In the genomic region with DNA sequence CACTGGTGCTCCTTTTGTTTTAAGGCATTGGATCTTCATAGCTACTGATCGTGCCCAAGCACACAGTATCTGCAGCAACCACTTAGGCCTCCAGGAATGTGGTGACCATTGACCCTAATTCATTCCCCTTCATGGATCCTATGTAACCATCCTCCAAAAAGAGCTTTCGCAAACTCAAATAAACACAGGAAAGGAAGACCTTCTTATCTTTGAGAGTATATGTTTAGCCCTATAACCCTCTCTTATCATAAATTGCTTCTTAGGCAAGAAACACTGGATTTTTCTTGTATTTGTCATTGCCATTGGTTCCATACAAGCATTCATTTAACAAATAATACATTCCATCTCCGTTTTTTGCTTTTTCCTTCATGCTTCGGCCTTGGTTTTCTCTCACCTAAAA, we compare ENCODE assay signal across 1 cellular context.
A peak's percentile ranks its signal among the peaks of the same experiment; 100 is the strongest.
TF ChIP-seq lines count a peak whose summit lies in the region.

No MANE protein-coding gene starts in this region.

TF ChIP-seq in HepG2, 621 proteins besides CTCF, POLR2A, EP300 and RAD21 (continued from another document and continues in another):
- TF ChIP-seq, protein P1, sequence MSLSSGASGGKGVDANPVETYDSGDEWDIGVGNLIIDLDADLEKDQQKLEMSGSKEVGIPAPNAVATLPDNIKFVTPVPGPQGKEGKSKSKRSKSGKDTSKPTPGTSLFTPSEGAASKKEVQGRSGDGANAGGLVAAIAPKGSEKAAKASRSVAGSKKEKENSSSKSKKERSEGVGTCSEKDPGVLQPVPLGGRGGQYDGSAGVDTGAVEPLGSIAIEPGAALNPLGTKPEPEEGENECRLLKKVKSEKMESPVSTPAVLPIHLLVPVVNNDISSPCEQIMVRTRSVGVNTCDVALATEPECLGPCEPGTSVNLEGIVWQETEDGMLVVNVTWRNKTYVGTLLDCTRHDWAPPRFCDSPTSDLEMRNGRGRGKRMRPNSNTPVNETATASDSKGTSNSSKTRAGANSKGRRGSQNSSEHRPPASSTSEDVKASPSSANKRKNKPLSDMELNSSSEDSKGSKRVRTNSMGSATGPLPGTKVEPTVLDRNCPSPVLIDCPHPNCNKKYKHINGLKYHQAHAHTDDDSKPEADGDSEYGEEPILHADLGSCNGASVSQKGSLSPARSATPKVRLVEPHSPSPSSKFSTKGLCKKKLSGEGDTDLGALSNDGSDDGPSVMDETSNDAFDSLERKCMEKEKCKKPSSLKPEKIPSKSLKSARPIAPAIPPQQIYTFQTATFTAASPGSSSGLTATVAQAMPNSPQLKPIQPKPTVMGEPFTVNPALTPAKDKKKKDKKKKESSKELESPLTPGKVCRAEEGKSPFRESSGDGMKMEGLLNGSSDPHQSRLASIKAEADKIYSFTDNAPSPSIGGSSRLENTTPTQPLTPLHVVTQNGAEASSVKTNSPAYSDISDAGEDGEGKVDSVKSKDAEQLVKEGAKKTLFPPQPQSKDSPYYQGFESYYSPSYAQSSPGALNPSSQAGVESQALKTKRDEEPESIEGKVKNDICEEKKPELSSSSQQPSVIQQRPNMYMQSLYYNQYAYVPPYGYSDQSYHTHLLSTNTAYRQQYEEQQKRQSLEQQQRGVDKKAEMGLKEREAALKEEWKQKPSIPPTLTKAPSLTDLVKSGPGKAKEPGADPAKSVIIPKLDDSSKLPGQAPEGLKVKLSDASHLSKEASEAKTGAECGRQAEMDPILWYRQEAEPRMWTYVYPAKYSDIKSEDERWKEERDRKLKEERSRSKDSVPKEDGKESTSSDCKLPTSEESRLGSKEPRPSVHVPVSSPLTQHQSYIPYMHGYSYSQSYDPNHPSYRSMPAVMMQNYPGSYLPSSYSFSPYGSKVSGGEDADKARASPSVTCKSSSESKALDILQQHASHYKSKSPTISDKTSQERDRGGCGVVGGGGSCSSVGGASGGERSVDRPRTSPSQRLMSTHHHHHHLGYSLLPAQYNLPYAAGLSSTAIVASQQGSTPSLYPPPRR (CRISPR knock-in tag; IDR thresholded peaks at IDR 0.05; ENCODE audit: borderline replicate concordance) = peak; percentile 92
- TF ChIP-seq HDAC6 (IDR thresholded peaks at IDR 0.05; ENCODE audit: low read depth, low read length) (no peak), ZNF577 (CRISPR knock-in tag; IDR thresholded peaks at IDR 0.05; ENCODE audit: borderline replicate concordance, low read depth) (no peak), ISX (CRISPR knock-in tag; conservative IDR thresholded peaks at IDR 0.05) (no peak), TBX3 (IDR thresholded peaks at IDR 0.05; ENCODE audit: borderline replicate concordance) (no peak), ATF1 (CRISPR knock-in tag; IDR thresholded peaks at IDR 0.05) (0 out of 2 replicates have a peak, but pooled peaks have one; percentile 18), ZFP90 (CRISPR knock-in tag; IDR thresholded peaks at IDR 0.05; ENCODE audit: borderline replicate concordance) (no peak), KDM6A (CRISPR knock-in tag; IDR thresholded peaks at IDR 0.05; ENCODE audit: low read depth) (peak; percentile 67; the same call in 1 of the 2 replicates), MTF2 (CRISPR knock-in tag; IDR thresholded peaks at IDR 0.05; ENCODE audit: borderline replicate concordance) (no peak), SKI (IDR thresholded peaks at IDR 0.05; ENCODE audit: partially characterized antibody) (no peak), FOXK1 (CRISPR knock-in tag; IDR thresholded peaks at IDR 0.05; ENCODE audit: borderline replicate concordance, low read depth) (peak; percentile 34; the same call in 1 of the 2 replicates), ELF3 (CRISPR knock-in tag; IDR thresholded peaks at IDR 0.05) (peak; percentile 37; the same call in 1 of the 2 replicates), ZSCAN21 (CRISPR knock-in tag; IDR thresholded peaks at IDR 0.05; ENCODE audit: borderline replicate concordance) (no peak), FOXO1 (CRISPR knock-in tag; IDR thresholded peaks at IDR 0.05) (peak; percentile 54), U2AF1 (optimal IDR thresholded peaks at IDR 0.05; ENCODE audit: low read depth, low read length) (no peak), MYC (CRISPR knock-in tag; IDR thresholded peaks at IDR 0.05; ENCODE audit: borderline replicate concordance) (no peak), CREB1 (IDR thresholded peaks at IDR 0.05) (no peak), CREB1 (CRISPR knock-in tag; IDR thresholded peaks at IDR 0.05) (peak; percentile 46), SIX1 (CRISPR knock-in tag; IDR thresholded peaks at IDR 0.05; ENCODE audit: borderline replicate concordance) (peak; percentile 60; the same call in 1 of the 2 replicates), NR2F6 (IDR thresholded peaks at IDR 0.05) (peak; percentile 94), NR2F6 (CRISPR knock-in tag; IDR thresholded peaks at IDR 0.05) (peak; percentile 91), POGZ (CRISPR knock-in tag; IDR thresholded peaks at IDR 0.05) (0 out of 2 replicates have a peak, but pooled peaks have one; percentile 17), MLLT10 (CRISPR knock-in tag; IDR thresholded peaks at IDR 0.05) (no peak), ZMYM3 (CRISPR knock-in tag; IDR thresholded peaks at IDR 0.05) (no peak), ZSCAN12 (CRISPR knock-in tag; IDR thresholded peaks at IDR 0.05) (no peak), ZFY (CRISPR knock-in tag; IDR thresholded peaks at IDR 0.05) (0 out of 2 replicates have a peak, but pooled peaks have one; percentile 36), ZNF782 (CRISPR knock-in tag; IDR thresholded peaks at IDR 0.05; ENCODE audit: borderline replicate concordance) (no peak), KAT2B (IDR thresholded peaks at IDR 0.05; ENCODE audit: borderline replicate concordance, low read depth, low read length) (no peak)
- TF ChIP-seq, protein P2, sequence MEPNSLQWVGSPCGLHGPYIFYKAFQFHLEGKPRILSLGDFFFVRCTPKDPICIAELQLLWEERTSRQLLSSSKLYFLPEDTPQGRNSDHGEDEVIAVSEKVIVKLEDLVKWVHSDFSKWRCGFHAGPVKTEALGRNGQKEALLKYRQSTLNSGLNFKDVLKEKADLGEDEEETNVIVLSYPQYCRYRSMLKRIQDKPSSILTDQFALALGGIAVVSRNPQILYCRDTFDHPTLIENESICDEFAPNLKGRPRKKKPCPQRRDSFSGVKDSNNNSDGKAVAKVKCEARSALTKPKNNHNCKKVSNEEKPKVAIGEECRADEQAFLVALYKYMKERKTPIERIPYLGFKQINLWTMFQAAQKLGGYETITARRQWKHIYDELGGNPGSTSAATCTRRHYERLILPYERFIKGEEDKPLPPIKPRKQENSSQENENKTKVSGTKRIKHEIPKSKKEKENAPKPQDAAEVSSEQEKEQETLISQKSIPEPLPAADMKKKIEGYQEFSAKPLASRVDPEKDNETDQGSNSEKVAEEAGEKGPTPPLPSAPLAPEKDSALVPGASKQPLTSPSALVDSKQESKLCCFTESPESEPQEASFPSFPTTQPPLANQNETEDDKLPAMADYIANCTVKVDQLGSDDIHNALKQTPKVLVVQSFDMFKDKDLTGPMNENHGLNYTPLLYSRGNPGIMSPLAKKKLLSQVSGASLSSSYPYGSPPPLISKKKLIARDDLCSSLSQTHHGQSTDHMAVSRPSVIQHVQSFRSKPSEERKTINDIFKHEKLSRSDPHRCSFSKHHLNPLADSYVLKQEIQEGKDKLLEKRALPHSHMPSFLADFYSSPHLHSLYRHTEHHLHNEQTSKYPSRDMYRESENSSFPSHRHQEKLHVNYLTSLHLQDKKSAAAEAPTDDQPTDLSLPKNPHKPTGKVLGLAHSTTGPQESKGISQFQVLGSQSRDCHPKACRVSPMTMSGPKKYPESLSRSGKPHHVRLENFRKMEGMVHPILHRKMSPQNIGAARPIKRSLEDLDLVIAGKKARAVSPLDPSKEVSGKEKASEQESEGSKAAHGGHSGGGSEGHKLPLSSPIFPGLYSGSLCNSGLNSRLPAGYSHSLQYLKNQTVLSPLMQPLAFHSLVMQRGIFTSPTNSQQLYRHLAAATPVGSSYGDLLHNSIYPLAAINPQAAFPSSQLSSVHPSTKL (CRISPR knock-in tag; IDR thresholded peaks at IDR 0.05) = peak; percentile 83
- TF ChIP-seq, protein P3, sequence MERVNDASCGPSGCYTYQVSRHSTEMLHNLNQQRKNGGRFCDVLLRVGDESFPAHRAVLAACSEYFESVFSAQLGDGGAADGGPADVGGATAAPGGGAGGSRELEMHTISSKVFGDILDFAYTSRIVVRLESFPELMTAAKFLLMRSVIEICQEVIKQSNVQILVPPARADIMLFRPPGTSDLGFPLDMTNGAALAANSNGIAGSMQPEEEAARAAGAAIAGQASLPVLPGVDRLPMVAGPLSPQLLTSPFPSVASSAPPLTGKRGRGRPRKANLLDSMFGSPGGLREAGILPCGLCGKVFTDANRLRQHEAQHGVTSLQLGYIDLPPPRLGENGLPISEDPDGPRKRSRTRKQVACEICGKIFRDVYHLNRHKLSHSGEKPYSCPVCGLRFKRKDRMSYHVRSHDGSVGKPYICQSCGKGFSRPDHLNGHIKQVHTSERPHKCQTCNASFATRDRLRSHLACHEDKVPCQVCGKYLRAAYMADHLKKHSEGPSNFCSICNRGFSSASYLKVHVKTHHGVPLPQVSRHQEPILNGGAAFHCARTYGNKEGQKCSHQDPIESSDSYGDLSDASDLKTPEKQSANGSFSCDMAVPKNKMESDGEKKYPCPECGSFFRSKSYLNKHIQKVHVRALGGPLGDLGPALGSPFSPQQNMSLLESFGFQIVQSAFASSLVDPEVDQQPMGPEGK (CRISPR knock-in tag; IDR thresholded peaks at IDR 0.05) = peak; percentile 30; the same call in 1 of the 2 replicates
- TF ChIP-seq, protein P4, sequence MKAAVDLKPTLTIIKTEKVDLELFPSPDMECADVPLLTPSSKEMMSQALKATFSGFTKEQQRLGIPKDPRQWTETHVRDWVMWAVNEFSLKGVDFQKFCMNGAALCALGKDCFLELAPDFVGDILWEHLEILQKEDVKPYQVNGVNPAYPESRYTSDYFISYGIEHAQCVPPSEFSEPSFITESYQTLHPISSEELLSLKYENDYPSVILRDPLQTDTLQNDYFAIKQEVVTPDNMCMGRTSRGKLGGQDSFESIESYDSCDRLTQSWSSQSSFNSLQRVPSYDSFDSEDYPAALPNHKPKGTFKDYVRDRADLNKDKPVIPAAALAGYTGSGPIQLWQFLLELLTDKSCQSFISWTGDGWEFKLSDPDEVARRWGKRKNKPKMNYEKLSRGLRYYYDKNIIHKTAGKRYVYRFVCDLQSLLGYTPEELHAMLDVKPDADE (CRISPR knock-in tag; IDR thresholded peaks at IDR 0.05) = no peak
- TF ChIP-seq, protein P5, sequence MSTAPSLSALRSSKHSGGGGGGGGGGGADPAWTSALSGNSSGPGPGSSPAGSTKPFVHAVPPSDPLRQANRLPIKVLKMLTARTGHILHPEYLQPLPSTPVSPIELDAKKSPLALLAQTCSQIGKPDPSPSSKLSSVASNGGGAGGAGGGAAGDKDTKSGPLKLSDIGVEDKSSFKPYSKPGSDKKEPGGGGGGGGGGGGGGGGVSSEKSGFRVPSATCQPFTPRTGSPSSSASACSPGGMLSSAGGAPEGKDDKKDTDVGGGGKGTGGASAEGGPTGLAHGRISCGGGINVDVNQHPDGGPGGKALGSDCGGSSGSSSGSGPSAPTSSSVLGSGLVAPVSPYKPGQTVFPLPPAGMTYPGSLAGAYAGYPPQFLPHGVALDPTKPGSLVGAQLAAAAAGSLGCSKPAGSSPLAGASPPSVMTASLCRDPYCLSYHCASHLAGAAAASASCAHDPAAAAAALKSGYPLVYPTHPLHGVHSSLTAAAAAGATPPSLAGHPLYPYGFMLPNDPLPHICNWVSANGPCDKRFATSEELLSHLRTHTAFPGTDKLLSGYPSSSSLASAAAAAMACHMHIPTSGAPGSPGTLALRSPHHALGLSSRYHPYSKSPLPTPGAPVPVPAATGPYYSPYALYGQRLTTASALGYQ (CRISPR knock-in tag; IDR thresholded peaks at IDR 0.05) = peak; percentile 51; the same call in 1 of the 2 replicates
- TF ChIP-seq, protein P6, sequence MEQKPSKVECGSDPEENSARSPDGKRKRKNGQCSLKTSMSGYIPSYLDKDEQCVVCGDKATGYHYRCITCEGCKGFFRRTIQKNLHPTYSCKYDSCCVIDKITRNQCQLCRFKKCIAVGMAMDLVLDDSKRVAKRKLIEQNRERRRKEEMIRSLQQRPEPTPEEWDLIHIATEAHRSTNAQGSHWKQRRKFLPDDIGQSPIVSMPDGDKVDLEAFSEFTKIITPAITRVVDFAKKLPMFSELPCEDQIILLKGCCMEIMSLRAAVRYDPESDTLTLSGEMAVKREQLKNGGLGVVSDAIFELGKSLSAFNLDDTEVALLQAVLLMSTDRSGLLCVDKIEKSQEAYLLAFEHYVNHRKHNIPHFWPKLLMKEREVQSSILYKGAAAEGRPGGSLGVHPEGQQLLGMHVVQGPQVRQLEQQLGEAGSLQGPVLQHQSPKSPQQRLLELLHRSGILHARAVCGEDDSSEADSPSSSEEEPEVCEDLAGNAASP (CRISPR knock-in tag; IDR thresholded peaks at IDR 0.05; ENCODE audit: borderline replicate concordance) = peak; percentile 17; the same call in 1 of the 2 replicates
- TF ChIP-seq, protein P7, sequence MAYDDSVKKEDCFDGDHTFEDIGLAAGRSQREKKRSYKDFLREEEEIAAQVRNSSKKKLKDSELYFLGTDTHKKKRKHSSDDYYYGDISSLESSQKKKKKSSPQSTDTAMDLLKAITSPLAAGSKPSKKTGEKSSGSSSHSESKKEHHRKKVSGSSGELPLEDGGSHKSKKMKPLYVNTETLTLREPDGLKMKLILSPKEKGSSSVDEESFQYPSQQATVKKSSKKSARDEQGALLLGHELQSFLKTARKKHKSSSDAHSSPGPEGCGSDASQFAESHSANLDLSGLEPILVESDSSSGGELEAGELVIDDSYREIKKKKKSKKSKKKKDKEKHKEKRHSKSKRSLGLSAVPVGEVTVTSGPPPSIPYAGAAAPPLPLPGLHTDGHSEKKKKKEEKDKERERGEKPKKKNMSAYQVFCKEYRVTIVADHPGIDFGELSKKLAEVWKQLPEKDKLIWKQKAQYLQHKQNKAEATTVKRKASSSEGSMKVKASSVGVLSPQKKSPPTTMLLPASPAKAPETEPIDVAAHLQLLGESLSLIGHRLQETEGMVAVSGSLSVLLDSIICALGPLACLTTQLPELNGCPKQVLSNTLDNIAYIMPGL (CRISPR knock-in tag; IDR thresholded peaks at IDR 0.05; ENCODE audit: borderline replicate concordance in 1 of 2, low read depth in 1 of 2) = 0 out of 4 replicates have a peak, but pooled peaks of 1 of the 2 experiments have one; percentile 30
- TF ChIP-seq, protein P8, sequence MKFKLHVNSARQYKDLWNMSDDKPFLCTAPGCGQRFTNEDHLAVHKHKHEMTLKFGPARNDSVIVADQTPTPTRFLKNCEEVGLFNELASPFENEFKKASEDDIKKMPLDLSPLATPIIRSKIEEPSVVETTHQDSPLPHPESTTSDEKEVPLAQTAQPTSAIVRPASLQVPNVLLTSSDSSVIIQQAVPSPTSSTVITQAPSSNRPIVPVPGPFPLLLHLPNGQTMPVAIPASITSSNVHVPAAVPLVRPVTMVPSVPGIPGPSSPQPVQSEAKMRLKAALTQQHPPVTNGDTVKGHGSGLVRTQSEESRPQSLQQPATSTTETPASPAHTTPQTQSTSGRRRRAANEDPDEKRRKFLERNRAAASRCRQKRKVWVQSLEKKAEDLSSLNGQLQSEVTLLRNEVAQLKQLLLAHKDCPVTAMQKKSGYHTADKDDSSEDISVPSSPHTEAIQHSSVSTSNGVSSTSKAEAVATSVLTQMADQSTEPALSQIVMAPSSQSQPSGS (CRISPR knock-in tag; IDR thresholded peaks at IDR 0.05) = peak; percentile 57; the same call in 1 of the 2 replicates
